8 cellular contexts compared by ENCODE assay signal in genomic region chr9:127225747-127226646, GRCh38. TPM values are rescaled to one million over a fixed set of nuclear protein-coding genes. Genes with fewer than 3 reads are reported as not detected.
DNase-seq lines count a peak whose midpoint lies in the region; ATAC-seq and TF ChIP-seq lines count a peak whose summit lies in the region.

No MANE protein-coding gene starts in this region.

- H3K36me3 ChIP-seq in ACC112 (ENCODE audit: insufficient read depth, low read length), result no peaks in the 10 kb centered on the region
- no peaks in the 10 kb centered on the region for H3K36me3 ChIP-seq in spleen

- peaks cover 36% of the 10 kb centered on the region for H3K27me3 ChIP-seq in ACC112 (ENCODE audit: insufficient read depth, low read length)
- peaks cover 0 to 21% (median 0%) of the 10 kb centered on the region in 7 donors for H3K27me3 ChIP-seq in spleen (replicated peaks in 1 of 7)

- peaks cover 10% of the 10 kb centered on the region for H3K27me3 Mint-ChIP-seq in activated CD4-positive, alpha-beta memory T cell treated with anti-CD3 and anti-CD28 coated beads for 36 hours

- peaks cover 10% of the 10 kb centered on the region for H3K4me1 ChIP-seq in ACC112 (ENCODE audit: control insufficient read depth, insufficient read depth, low read length, unreplicated experiment)
- H3K4me1 ChIP-seq in spleen, result peaks cover 7 to 42% (median 18%) of the 10 kb centered on the region in 6 donors

- TF ChIP-seq CTCF in spleen (IDR thresholded peaks at IDR 0.05 in 8 of 11, conservative IDR thresholded peaks at IDR 0.05 in 3 of 11), result no peak

- peak overlapping the region; percentile 80 for H2AFZ ChIP-seq in ACC112 (ENCODE audit: low read length, unreplicated experiment)

- H3K79me2 ChIP-seq in ACC112 (ENCODE audit: control insufficient read depth, insufficient read depth, low read length, unreplicated experiment), result no peaks in the 10 kb centered on the region

- peaks cover 27% of the 10 kb centered on the region for H3K4me1 Mint-ChIP-seq in activated CD4-positive, alpha-beta memory T cell treated with anti-CD3 and anti-CD28 coated beads for 36 hours (ENCODE audit: low read depth)

- H3K4me3 Mint-ChIP-seq in activated CD4-positive, alpha-beta memory T cell treated with anti-CD3 and anti-CD28 coated beads for 36 hours, result peak overlapping the region; percentile 72

- peaks cover 3% of the 10 kb centered on the region for H3K36me3 Mint-ChIP-seq in activated CD4-positive, alpha-beta memory T cell treated with anti-CD3 and anti-CD28 coated beads for 36 hours

- peak overlapping the region; percentile 82 for H3K4me3 ChIP-seq in ACC112 (ENCODE audit: low read depth, low read length)
- peak overlapping the region; percentile 51 for H3K4me3 ChIP-seq in iPS-11a (ENCODE audit: low read depth, low read length)
- H3K4me3 ChIP-seq in spleen, result peak overlapping the region; percentile 71 to 91 (median 82)

- no peak for DNase-seq in activated CD4-positive, alpha-beta memory T cell treated with anti-CD3 and anti-CD28 coated beads for 36 hours
- DNase-seq in spleen, result peak; percentile 78
- no peak for DNase-seq in stimulated activated CD4-positive, alpha-beta T cell treated with anti-CD3 and anti-CD28 coated beads, Interleukin-4, amount 100 ng/mL, for 1 hour
- DNase-seq in cerebellum (ENCODE audit: low spot score), result no peak
- no peak for DNase-seq in NCI-H2081 treated with DMSO at 0.1 percent for 48 hours (lab: John Stamatoyannopoulos, UW)

- CTCF ChIA-PET in activated CD4-positive, alpha-beta memory T cell treated with anti-CD3 and anti-CD28 coated beads for 36 hours (lab: Charles Lee), result interaction anchor here (4.5 kb wide), 1 partner anchor 11 kb away, joined by 25 read pairs; no protein-coding TSS in a partner anchor

- H3K27ac Mint-ChIP-seq in activated CD4-positive, alpha-beta memory T cell treated with anti-CD3 and anti-CD28 coated beads for 36 hours, result no peak overlapping the region

- 26 to 44% (median 29%) methylated on average over 28 to 50 of the region's 50 CpGs for WGBS in spleen, 5 donors

- POLR2A ChIA-PET in activated CD4-positive, alpha-beta memory T cell treated with anti-CD3 and anti-CD28 coated beads for 36 hours (lab: Charles Lee), result interaction anchor here (1.7 kb wide), 1 partner anchor 225 kb away, joined by 4 read pairs; the partner anchor contains the start of genes LRSAM1 and RPL12

- no peaks in the 10 kb centered on the region for H3K9me3 ChIP-seq in spleen

- H3K27ac ChIP-seq in ACC112 (ENCODE audit: low read depth, low read length), result no peak overlapping the region
- H3K27ac ChIP-seq in spleen, result peak overlapping the region in 2 of 8 donors; percentile 15 to 83

- peak; percentile 3 for ATAC-seq in GM21528 (IDR thresholded peaks at IDR 0.05; ENCODE audit: low FRiP score, unreplicated experiment)

- intact Hi-C loops in activated CD4-positive, alpha-beta memory T cell treated with anti-CD3 and anti-CD28 coated beads for 36 hours (cut with micrococcal nuclease), result loop anchor here (2.0 kb wide), 1 partner anchor 225 kb away; the partner anchor contains the start of genes LRSAM1 and RPL12
- intact Hi-C loops in spleen (cut with DNase I; ENCODE audit: low total_unique reads), result loop anchor here (10.0 kb wide), 1 partner anchor 169 kb away; the partner anchor contains the start of gene SLC2A8

- TF ChIP-seq POLR2A in spleen (IDR thresholded peaks at IDR 0.05), result no peak

- H3K9me3 Mint-ChIP-seq in activated CD4-positive, alpha-beta memory T cell treated with anti-CD3 and anti-CD28 coated beads for 36 hours, result no peaks in the 10 kb centered on the region

RNA-seq across cellular contexts. Expression of gene GARNL3, which starts 38.6 kb away (rescaled TPM):
- total RNA-seq in activated CD4-positive, alpha-beta memory T cell treated with anti-CD3 and anti-CD28 coated beads for 36 hours, result 1 to 10 TPM; 3.5 to 3.9 TPM
- total RNA-seq in spleen, result 10 to 100 TPM in 5 of 7 donors, 1 to 10 TPM in 2; 6.6 to 14.7 (median 11.1) TPM
- 1 to 10 TPM; 2.1 to 6.3 (median 4.2) TPM for polyA plus RNA-seq in spleen
- 87.7 TPM for total RNA-seq in cerebellum
